In genomic region chr2:234864518-234864917, GRCh38 we compare ENCODE assay signal across 27 cellular contexts.
DNase-seq lines count a peak whose midpoint lies in the region; TF ChIP-seq lines count a peak whose summit lies in the region.
"Had no signal": no experiment of that assay in that cellular context is flagged by ENCODE, and none has a peak within 500 bp of the region (broad histone marks: within the 10 kb centered on the region; RNA-seq: fewer than 3 reads in every experiment).

No MANE protein-coding gene starts in this region.

- H4K20me1 ChIP-seq in neural progenitor cell (ENCODE audit: low read depth) = no peaks in the 10 kb centered on the region
- H4K20me1 ChIP-seq: BLaER1 had no signal

- no peak for TF ChIP-seq POLR2A in esophagus squamous epithelium (IDR thresholded peaks at IDR 0.05)

- no peaks in the 10 kb centered on the region for H3K79me2 ChIP-seq in neural progenitor cell (ENCODE audit: low read depth)

- H3K4me1 Mint-ChIP-seq in endodermal cell (peaks cover 9% of the 10 kb centered on the region), neural progenitor cell (peaks cover 31% of the 10 kb centered on the region)
- no peaks in the 10 kb centered on the region for H3K4me1 Mint-ChIP-seq in CD4-positive, alpha-beta memory T cell
- H3K4me1 Mint-ChIP-seq: CD4-positive, CD25-positive, alpha-beta regulatory T cell; T-cell had no signal

- WGBS in endodermal cell (ENCODE audit: insufficient coverage in 1 of 2, insufficient read length in 1 of 2), 2 experiments = 80 to 87% methylated on average over 1 to 5 of the region's 5 CpGs
- WGBS in esophagus squamous epithelium, 2 donors = 72 to 75% methylated on average over 5 of the region's 5 CpGs

- H3K27ac ChIP-seq in endodermal cell (ENCODE audit: low read depth, low read length) (peak overlapping the region; percentile 53), neural progenitor cell (no peak overlapping the region), esophagus squamous epithelium (no peak overlapping the region)
- no peak overlapping the region for H3K27ac ChIP-seq in CD4-positive, alpha-beta memory T cell (ENCODE audit: low read depth, low read length)
- H3K27ac ChIP-seq: 22Rv1, BLaER1, PC-9 had no signal

- H3K27ac Mint-ChIP-seq in endodermal cell (no peak overlapping the region), neural progenitor cell (peak overlapping the region; percentile 78)
- no peak overlapping the region for H3K27ac Mint-ChIP-seq in CD4-positive, alpha-beta memory T cell
- H3K27ac Mint-ChIP-seq: CD4-positive, CD25-positive, alpha-beta regulatory T cell; T-cell had no signal

- H3K9me3 Mint-ChIP-seq in endodermal cell (peaks cover 9% of the 10 kb centered on the region), neural progenitor cell (peaks cover 22% of the 10 kb centered on the region)
- peaks cover 0 to 3% (median 2%) of the 10 kb centered on the region in 8 donors for H3K9me3 Mint-ChIP-seq in CD4-positive, alpha-beta memory T cell

- H3K36me3 Mint-ChIP-seq in endodermal cell (ENCODE audit: low read depth) (peaks cover 5% of the 10 kb centered on the region), neural progenitor cell (peaks cover 2% of the 10 kb centered on the region)
- H3K36me3 Mint-ChIP-seq in CD4-positive, alpha-beta memory T cell = no peaks in the 10 kb centered on the region
- H3K36me3 Mint-ChIP-seq: CD4-positive, CD25-positive, alpha-beta regulatory T cell; T-cell had no signal

- H3K4me3 Mint-ChIP-seq in endodermal cell (no peak overlapping the region), neural progenitor cell (no peak overlapping the region)
- no peak overlapping the region for H3K4me3 Mint-ChIP-seq in CD4-positive, alpha-beta memory T cell
- H3K4me3 Mint-ChIP-seq: CD4-positive, CD25-positive, alpha-beta regulatory T cell; T-cell had no signal

- DNase-seq in NCI-H82 (lab: John Stamatoyannopoulos, UW) (peak; percentile 31), NCI-H82 treated with DMSO at 0.1 percent for 48 hours (lab: John Stamatoyannopoulos, UW; ENCODE audit: unreplicated experiment) (no peak), NCI-H446 treated with DMSO at 0.1 percent for 48 hours (lab: John Stamatoyannopoulos, UW) (peak; percentile 20), endodermal cell (no peak), neural progenitor cell (ENCODE audit: low spot score) (no peak), kidney tubule cell (ENCODE audit: low spot score) (no peak), esophagus squamous epithelium (lab: John Stamatoyannopoulos, UW) (no peak)
- no peak for DNase-seq in CD4-positive, alpha-beta memory T cell
- DNase-seq: CD4-positive, CD25-positive, alpha-beta regulatory T cell; DMS79; EL; GDM1; HCEC 1CT; Kasumi-1; NCI-H1092 treated with DMSO at 0.1 percent for 48 hours; NCI-H1436; NCI-H187 treated with DMSO at 0.1 percent for 48 hours; NCI-H748 treated with DMSO at 0.1 percent for 48 hours; PC-9; Right ventricle myocardium superior; RPMI8226; T-cell had no signal

- H3K9ac ChIP-seq in endodermal cell (ENCODE audit: extremely low read depth, low read length, poor library complexity, severe bottlenecking) = no peak overlapping the region
- H3K9ac ChIP-seq in neural progenitor cell = no peak overlapping the region
- H3K9ac ChIP-seq: BLaER1 had no signal

- intact Hi-C loops in CD4-positive, alpha-beta memory T cell (cut with micrococcal nuclease) = no loop called here
- intact Hi-C loops in esophagus squamous epithelium (cut with DNase I) = no loop called here

- CTCF ChIA-PET in CD4-positive, alpha-beta memory T cell (lab: Charles Lee; ENCODE audit: partially characterized antibody) = no interaction called here

- TF ChIP-seq CTCF in endodermal cell (conservative IDR thresholded peaks at IDR 0.05) (no peak), neural progenitor cell (IDR thresholded peaks at IDR 0.05) (no peak), esophagus squamous epithelium (IDR thresholded peaks at IDR 0.05) (no peak)

- H3K27me3 ChIP-seq in endodermal cell (ENCODE audit: control insufficient read depth, insufficient read depth, low read length, poor library complexity, severe bottlenecking) (no peaks in the 10 kb centered on the region), neural progenitor cell (no peaks in the 10 kb centered on the region), esophagus squamous epithelium (no peaks in the 10 kb centered on the region)
- H3K27me3 ChIP-seq in CD4-positive, alpha-beta memory T cell (ENCODE audit: insufficient read depth, low read length) = no peaks in the 10 kb centered on the region
- H3K27me3 ChIP-seq: BLaER1, SJSA1 had no signal

- H3K4me3 ChIP-seq in endodermal cell (ENCODE audit: low read length) (no peak overlapping the region), neural progenitor cell (no peak overlapping the region), esophagus squamous epithelium (no peak overlapping the region)
- no peak overlapping the region for H3K4me3 ChIP-seq in CD4-positive, alpha-beta memory T cell (ENCODE audit: low read length in 2 of 2)
- H3K4me3 ChIP-seq: BLaER1, GM12878, K562, PC-9, SJSA1 had no signal

- H3K27me3 Mint-ChIP-seq in endodermal cell (ENCODE audit: insufficient read depth) = no peaks in the 10 kb centered on the region
- peaks cover 13% of the 10 kb centered on the region for H3K27me3 Mint-ChIP-seq in neural progenitor cell (ENCODE audit: insufficient read depth, low read depth)
- peaks cover 2 to 9% of the 10 kb centered on the region in 2 donors for H3K27me3 Mint-ChIP-seq in CD4-positive, alpha-beta memory T cell

- H3K9me3 ChIP-seq in endodermal cell (ENCODE audit: control insufficient read depth, low read length) (peaks cover 10% of the 10 kb centered on the region), neural progenitor cell (ENCODE audit: low read depth) (no peaks in the 10 kb centered on the region), esophagus squamous epithelium (no peaks in the 10 kb centered on the region)
- no peaks in the 10 kb centered on the region for H3K9me3 ChIP-seq in CD4-positive, alpha-beta memory T cell (ENCODE audit: control insufficient read depth in 1 of 2, low read length in 2 of 2)
- H3K9me3 ChIP-seq: SJSA1 had no signal

- no peak overlapping the region for H3K4me2 ChIP-seq in neural progenitor cell
- H3K4me2 ChIP-seq: BLaER1, PC-9 had no signal

- no peak overlapping the region for H2AFZ ChIP-seq in neural progenitor cell (replicated peaks)
- H2AFZ ChIP-seq: PC-9 had no signal

- H3F3A ChIP-seq in neural progenitor cell (ENCODE audit: low read depth) = no peaks in the 10 kb centered on the region

- POLR2A ChIA-PET in CD4-positive, alpha-beta memory T cell (lab: Charles Lee; ENCODE audit: partially characterized antibody) = no interaction called here

- H3K4me1 ChIP-seq in endodermal cell (ENCODE audit: control insufficient read depth, insufficient read depth, low read length) = no peaks in the 10 kb centered on the region
- no peaks in the 10 kb centered on the region for H3K4me1 ChIP-seq in neural progenitor cell
- H3K4me1 ChIP-seq in CD4-positive, alpha-beta memory T cell (ENCODE audit: insufficient read depth, low read length) = no peaks in the 10 kb centered on the region
- H3K4me1 ChIP-seq in esophagus squamous epithelium = peaks cover 9 to 26% (median 15%) of the 10 kb centered on the region in 3 donors
- H3K4me1 ChIP-seq: BLaER1 had no signal

- H3K36me3 ChIP-seq in endodermal cell (ENCODE audit: control insufficient read depth, insufficient read depth, low read length) (no peaks in the 10 kb centered on the region), neural progenitor cell (no peaks in the 10 kb centered on the region), esophagus squamous epithelium (no peaks in the 10 kb centered on the region)
- no peaks in the 10 kb centered on the region for H3K36me3 ChIP-seq in CD4-positive, alpha-beta memory T cell (ENCODE audit: insufficient read depth, low read length)
- H3K36me3 ChIP-seq: BLaER1, SJSA1 had no signal

Comparison
In these comparisons a context has a peak if more than half of its experiments do, and no peak if none do; other contexts are left out.
1. DNase-seq: peak in NCI-H82 (single experiment) and NCI-H446 treated with DMSO at 0.1 percent for 48 hours (single experiment); none in NCI-H82 treated with DMSO at 0.1 percent for 48 hours (single experiment), endodermal cell (single experiment), neural progenitor cell (single experiment), CD4-positive, alpha-beta memory T cell (0 of 5), kidney tubule cell (single experiment) and esophagus squamous epithelium (single experiment).